21 cellular contexts compared by ENCODE assay signal in genomic region chr3:167287308-167287707, GRCh38.
A peak's percentile ranks its signal among the peaks of the same experiment; 100 is the strongest.
DNase-seq lines count a peak whose midpoint lies in the region; ATAC-seq, FAIRE-seq and TF ChIP-seq lines count a peak whose summit lies in the region.
"Had no signal": no experiment of that assay in that cellular context is flagged by ENCODE, and none has a peak within 500 bp of the region (broad histone marks: within the 10 kb centered on the region; RNA-seq: fewer than 3 reads in every experiment).

No MANE protein-coding gene starts in this region.

- H3K9ac ChIP-seq in liver (ENCODE audit: low read depth in 1 of 2, low read length in 2 of 2), result no peak overlapping the region
- H3K9ac ChIP-seq in HepG2 (ENCODE audit: insufficient read depth, low read depth, low read length), result no peak overlapping the region
- H3K9ac ChIP-seq: BLaER1 treated with 17β-estradiol and CSF1 and Interleukin-3, amounts not matched to agents 10 nM and 100 nM had no signal

- DNase-seq in HepG2 (ENCODE audit: low spot score), result no peak
- DNase-seq in left lobe of liver (ENCODE audit: low spot score), result no peak
- no peak for DNase-seq in pancreas
- no peak for DNase-seq in CD14-positive monocyte (ENCODE audit: low spot score)
- no peak for DNase-seq in putamen (ENCODE audit: low spot score)
- DNase-seq: AML-193; CD4-positive, alpha-beta memory T cell; CD4-positive, CD25-positive, alpha-beta regulatory T cell; CD8-positive, alpha-beta memory T cell; COR-L47; DMS79 treated with DMSO at 0.1 percent for 48 hours; GF-D8 had no signal

- H3K36me3 Mint-ChIP-seq in CD14-positive monocyte, result no peaks in the 10 kb centered on the region
- H3K36me3 Mint-ChIP-seq: CD4-positive, alpha-beta memory T cell; CD4-positive, CD25-positive, alpha-beta regulatory T cell; CD8-positive, alpha-beta memory T cell had no signal

- no peaks in the 10 kb centered on the region for H3K27me3 ChIP-seq in liver (ENCODE audit: control insufficient read depth in 4 of 4, insufficient read depth in 4 of 4, low read length in 3 of 4)
- H3K27me3 ChIP-seq in HepG2 (ENCODE audit: control insufficient read depth in 1 of 2, insufficient read depth in 2 of 2, low read length in 2 of 2), result no peaks in the 10 kb centered on the region; a peak in 1 of 5 replicates
- no peaks in the 10 kb centered on the region for H3K27me3 ChIP-seq in pancreas
- H3K27me3 ChIP-seq: BLaER1 treated with 17β-estradiol and CSF1 and Interleukin-3, amounts not matched to agents 10 nM and 100 nM had no signal

- TF ChIP-seq CTCF in liver (IDR thresholded peaks at IDR 0.05; ENCODE audit: low read depth, low read length, missing input control), result no peak
- TF ChIP-seq CTCF in HepG2 (CRISPR knock-in tag; IDR thresholded peaks at IDR 0.05), result no peak
- TF ChIP-seq CTCF in pancreas (IDR thresholded peaks at IDR 0.05), result no peak
- no peak for TF ChIP-seq CTCF in CD14-positive monocyte (IDR thresholded peaks at IDR 0.05)

- TF ChIP-seq POLR2A in HepG2 (IDR thresholded peaks at IDR 0.05; ENCODE audit: insufficient read depth in 1 of 2, low read depth in 2 of 2, low read length in 2 of 2), result no peak

- H3K4me3 ChIP-seq in liver (ENCODE audit: low read depth in 1 of 3, low read length in 3 of 3) (no peak overlapping the region), HepG2 (replicated peaks in 1 of 3; ENCODE audit: insufficient read depth in 1 of 3, low read depth in 2 of 3, low read length in 3 of 3) (no peak overlapping the region), pancreas (no peak overlapping the region)
- H3K4me3 ChIP-seq: A549; BLaER1 treated with 17β-estradiol and CSF1 and Interleukin-3, amounts not matched to agents 10 nM and 100 nM had no signal

- H3K4me1 ChIP-seq in liver (ENCODE audit: control insufficient read depth in 4 of 4, insufficient read depth in 4 of 4, low read length in 3 of 4), result peaks cover 0 to 14% (median 7%) of the 10 kb centered on the region in 4 donors
- no peaks in the 10 kb centered on the region for H3K4me1 ChIP-seq in HepG2 (ENCODE audit: insufficient read depth, low read length)
- H3K4me1 ChIP-seq in pancreas, result peaks cover 0 to 13% (median 12%) of the 10 kb centered on the region in 3 donors
- H3K4me1 ChIP-seq: A549; BLaER1 treated with 17β-estradiol and CSF1 and Interleukin-3, amounts not matched to agents 10 nM and 100 nM had no signal

- no peak for TF ChIP-seq EP300 in HepG2 (IDR thresholded peaks at IDR 0.05; ENCODE audit: low read depth in 2 of 2, low read length in 2 of 2)
- no peak for TF ChIP-seq EP300 in HepG2 (CRISPR knock-in tag; IDR thresholded peaks at IDR 0.05; ENCODE audit: borderline replicate concordance)

- H3K4me2 ChIP-seq in HepG2 (ENCODE audit: low read depth, low read length), result no peak overlapping the region
- H3K4me2 ChIP-seq: A549; BLaER1 treated with 17β-estradiol and CSF1 and Interleukin-3, amounts not matched to agents 10 nM and 100 nM had no signal

- H3K27me3 Mint-ChIP-seq in CD14-positive monocyte (ENCODE audit: low read depth in 3 of 3), result no peaks in the 10 kb centered on the region
- H3K27me3 Mint-ChIP-seq: B cell; CD4-positive, alpha-beta memory T cell; CD4-positive, CD25-positive, alpha-beta regulatory T cell; CD8-positive, alpha-beta memory T cell had no signal

- no peak for FAIRE-seq in HepG2 (lab: Jason Lieb, UNC)
- no peak for FAIRE-seq in pancreas (lab: Jason Lieb, UNC)
- FAIRE-seq: A549, G401.6, GM12891, GM19239 had no signal

- no peak overlapping the region for H3K4me3 Mint-ChIP-seq in CD14-positive monocyte
- H3K4me3 Mint-ChIP-seq: B cell; CD4-positive, alpha-beta memory T cell; CD4-positive, CD25-positive, alpha-beta regulatory T cell; CD8-positive, alpha-beta memory T cell had no signal

- H3K27ac ChIP-seq in liver (ENCODE audit: low read depth in 1 of 2, low read length in 2 of 2) (no peak overlapping the region), HepG2 (ENCODE audit: extremely low read length, insufficient read depth, low read length) (no peak overlapping the region), pancreas (no peak overlapping the region)
- H3K27ac ChIP-seq: 22Rv1; A549; BLaER1 treated with 17β-estradiol and CSF1 and Interleukin-3, amounts not matched to agents 10 nM and 100 nM; C4-2B had no signal

- in situ Hi-C loops in HepG2 (cut with HindIII; ENCODE audit: extremely low pct_ligation_motif_present, low pct_unique_long_range_greater_than_20kb), result no loop called here

- H4K20me1 ChIP-seq in HepG2 (ENCODE audit: insufficient read depth, low read length), result no peaks in the 10 kb centered on the region
- H4K20me1 ChIP-seq: BLaER1 treated with 17β-estradiol and CSF1 and Interleukin-3, amounts not matched to agents 10 nM and 100 nM had no signal

- no peak overlapping the region for H2AFZ ChIP-seq in HepG2 (ENCODE audit: low read length)

- peaks cover 0 to 8% (median 4%) of the 10 kb centered on the region in 7 donors for H3K9me3 Mint-ChIP-seq in CD14-positive monocyte

- CTCF ChIA-PET in HepG2 (lab: Yijun Ruan, JAX; ENCODE audit: low intra/inter-chr PET ratio, low total read pairs), result no interaction called here

- intact Hi-C loops in HepG2 (cut with micrococcal nuclease; ENCODE audit: unreplicated experiment), result no loop called here
- intact Hi-C loops in pancreas (cut with DNase I), result no loop called here
- intact Hi-C loops in CD14-positive monocyte (cut with micrococcal nuclease), result no loop called here

- no peak for TF ChIP-seq RAD21 in liver (IDR thresholded peaks at IDR 0.05)
- TF ChIP-seq RAD21 in HepG2 (CRISPR knock-in tag; IDR thresholded peaks at IDR 0.05), result no peak

- H3K9me3 ChIP-seq in liver (ENCODE audit: control insufficient read depth in 4 of 4, low read length in 3 of 4), result no peaks in the 10 kb centered on the region
- no peaks in the 10 kb centered on the region for H3K9me3 ChIP-seq in HepG2 (ENCODE audit: low read length)
- H3K9me3 ChIP-seq in pancreas, result no peaks in the 10 kb centered on the region
- H3K9me3 ChIP-seq: A549; BLaER1 treated with 17β-estradiol and CSF1 and Interleukin-3, amounts not matched to agents 10 nM and 100 nM had no signal

- POLR2A ChIA-PET in HepG2 (lab: Yijun Ruan, JAX), result no interaction called here

- no peak for ATAC-seq in HepG2
- ATAC-seq in left lobe of liver, result peak; percentile 73
- ATAC-seq in pancreas, result peak; percentile 61 to 87 (median 81)
- ATAC-seq: A549 had no signal

- no peak overlapping the region for H3K27ac Mint-ChIP-seq in CD14-positive monocyte
- H3K27ac Mint-ChIP-seq: B cell; CD4-positive, alpha-beta memory T cell; CD4-positive, CD25-positive, alpha-beta regulatory T cell; CD8-positive, alpha-beta memory T cell had no signal

- no peaks in the 10 kb centered on the region for H3K79me2 ChIP-seq in HepG2 (ENCODE audit: insufficient read depth, low read length)

- H3K4me1 Mint-ChIP-seq in CD14-positive monocyte, result no peaks in the 10 kb centered on the region
- H3K4me1 Mint-ChIP-seq: B cell; CD4-positive, alpha-beta memory T cell; CD4-positive, CD25-positive, alpha-beta regulatory T cell; CD8-positive, alpha-beta memory T cell had no signal

- H3K36me3 ChIP-seq in liver (ENCODE audit: control insufficient read depth in 4 of 4, insufficient read depth in 3 of 4, low read depth in 1 of 4, low read length in 3 of 4) (no peaks in the 10 kb centered on the region), HepG2 (replicated peaks in 1 of 2; ENCODE audit: control insufficient read depth in 1 of 2, insufficient read depth in 2 of 2, low read length in 2 of 2) (no peaks in the 10 kb centered on the region), pancreas (no peaks in the 10 kb centered on the region)
- H3K36me3 ChIP-seq: BLaER1 treated with 17β-estradiol and CSF1 and Interleukin-3, amounts not matched to agents 10 nM and 100 nM had no signal

- WGBS in liver, result 32% methylated on average over 3 of the region's 3 CpGs
- 0% methylated on average over 3 of the region's 3 CpGs for WGBS in HepG2 (ENCODE audit: low lambda C conversion rate)
- 8 to 10% methylated on average over 3 of the region's 3 CpGs for WGBS in pancreas, 2 donors

- BruUV-seq in HepG2 (replicated peaks; lab: Mats Ljungman, UMichigan), result no TSS peak

TF ChIP-seq in liver, 16 proteins besides CTCF, POLR2A, EP300 and RAD21:
- TF ChIP-seq TAF1 (conservative IDR thresholded peaks at IDR 0.05) (no peak), GABPA (IDR thresholded peaks at IDR 0.05 in 1 of 2, conservative IDR thresholded peaks at IDR 0.05 in 1 of 2) (no peak), HNF4A (conservative IDR thresholded peaks at IDR 0.05) (peak; percentile 63 to 79), RXRA (IDR thresholded peaks at IDR 0.05) (no peak)

TF ChIP-seq in HepG2, 621 proteins besides CTCF, POLR2A, EP300 and RAD21 (continues in another document):
- TF ChIP-seq ZNF446 (CRISPR knock-in tag; IDR thresholded peaks at IDR 0.05) (no peak), E2F2 (CRISPR knock-in tag; IDR thresholded peaks at IDR 0.05; ENCODE audit: borderline replicate concordance) (no peak), ZNF792 (CRISPR knock-in tag; IDR thresholded peaks at IDR 0.05) (no peak), ZNF788 (CRISPR knock-in tag; IDR thresholded peaks at IDR 0.05; ENCODE audit: borderline replicate concordance) (no peak), ZFP1 (CRISPR knock-in tag; IDR thresholded peaks at IDR 0.05) (no peak), ZSCAN12 (CRISPR knock-in tag; IDR thresholded peaks at IDR 0.05) (no peak), GPBP1L1 (CRISPR knock-in tag; IDR thresholded peaks at IDR 0.05) (no peak), ZNF124 (CRISPR knock-in tag; IDR thresholded peaks at IDR 0.05) (no peak), SRY (CRISPR knock-in tag; IDR thresholded peaks at IDR 0.05) (no peak)
